ENCODE assay signal across 1 cellular context in genomic region chr10:6239213-6239991, GRCh38.
TF ChIP-seq lines count a peak whose summit lies in the region.

No MANE protein-coding gene starts in this region.

TF ChIP-seq in HEK293, 187 proteins besides CTCF, POLR2A, EP300 and RAD21 (continued from another document):
- no peak for TF ChIP-seq ZBTB44 (tag by site-specific recombination; IDR thresholded peaks at IDR 0.05)
